In genomic region chr12:132178801-132179401, GRCh38 we compare ENCODE assay signal across 10 cellular contexts. TPM values are rescaled to one million over a fixed set of nuclear protein-coding genes. Genes with fewer than 3 reads are reported as not detected.
A peak's percentile ranks its signal among the peaks of the same experiment; 100 is the strongest.
DNase-seq lines count a peak whose midpoint lies in the region; ATAC-seq and TF ChIP-seq lines count a peak whose summit lies in the region.
"Had no signal": no experiment of that assay in that cellular context is flagged by ENCODE, and none has a peak within 500 bp of the region (broad histone marks: within the 10 kb centered on the region; RNA-seq: fewer than 3 reads in every experiment).

No MANE protein-coding gene starts in this region.

- H3K27me3 Mint-ChIP-seq in stimulated activated naive CD8-positive, alpha-beta T cell treated with anti-CD3 and anti-CD28 coated beads, Interleukin-15, Interleukin-2, amounts not matched to agents 100 ng/mL and 50 ng/mL, for 24 hours = peaks cover 3% of the 10 kb centered on the region

- DNase-seq in T47D (ENCODE audit: low read depth in 1 of 2, low spot score in 1 of 2) (peak; percentile 74 to 82), mammary epithelial cell (no peak), PC-3 (peak; percentile 81), 8988T (no peak)
- DNase-seq in activated naive CD8-positive, alpha-beta T cell treated with anti-CD3 and anti-CD28 coated beads, Interleukin-2, amount 50 U/mL, for 16 hours (ENCODE audit: low read depth, low spot score) = peak; percentile 21
- no peak for DNase-seq in stimulated activated CD8-positive, alpha-beta memory T cell treated with anti-CD3 and anti-CD28 coated beads, Interleukin-4, amount 100 ng/mL, for 48 hours
- DNase-seq: BE2C had no signal

- H3K9me3 ChIP-seq in mammary epithelial cell (replicated peaks; ENCODE audit: insufficient read depth, low read length) = no peaks in the 10 kb centered on the region
- H3K9me3 ChIP-seq in PC-3 (ENCODE audit: low read length) = no peaks in the 10 kb centered on the region
- H3K9me3 ChIP-seq: BE2C had no signal

- H3K36me3 ChIP-seq in mammary epithelial cell (ENCODE audit: insufficient read depth, low read length) = no peaks in the 10 kb centered on the region
- H3K36me3 ChIP-seq in PC-3 (ENCODE audit: low read depth, low read length) = no peaks in the 10 kb centered on the region
- H3K36me3 ChIP-seq: BE2C had no signal

- H3K4me3 ChIP-seq in mammary epithelial cell (replicated peaks in 1 of 3; ENCODE audit: insufficient read depth in 1 of 3, low read depth in 2 of 3, low read length in 3 of 3) = no peak overlapping the region
- H3K4me3 ChIP-seq in PC-3 (ENCODE audit: low read length) = peak overlapping the region; percentile 65

- H3K4me2 ChIP-seq in mammary epithelial cell (ENCODE audit: insufficient read depth, low read depth, low read length) = no peak overlapping the region
- peak overlapping the region; percentile 89 for H3K4me2 ChIP-seq in PC-3 (ENCODE audit: low read length)

- H3K9me3 Mint-ChIP-seq in stimulated activated naive CD8-positive, alpha-beta T cell treated with anti-CD3 and anti-CD28 coated beads, Interleukin-15, Interleukin-2, amounts not matched to agents 100 ng/mL and 50 ng/mL, for 24 hours = no peaks in the 10 kb centered on the region
- H3K9me3 Mint-ChIP-seq: neural crest cell had no signal

- WGBS in mammary epithelial cell (ENCODE audit: low coverage, missing lambda C conversion rate) = 60% methylated on average over 25 of the region's 39 CpGs

- H3K79me2 ChIP-seq in mammary epithelial cell (ENCODE audit: insufficient read depth, low read length) = no peaks in the 10 kb centered on the region
- H3K79me2 ChIP-seq in PC-3 (ENCODE audit: low read length) = no peaks in the 10 kb centered on the region

- in situ Hi-C loops in T47D (cut with HindIII; ENCODE audit: low pct_unique_long_range_greater_than_20kb, low sequenced_read_pairs) = no loop called here
- in situ Hi-C loops in mammary epithelial cell (cut with MboI; ENCODE audit: low sequenced_read_pairs in 2 of 2) = no loop called here

- H3K9me2 ChIP-seq in PC-3 (replicated peaks; ENCODE audit: low read length) = no peaks in the 10 kb centered on the region

- peaks cover 15% of the 10 kb centered on the region for H3K27me3 ChIP-seq in mammary epithelial cell (ENCODE audit: insufficient read depth, low read length)
- H3K27me3 ChIP-seq in PC-3 (ENCODE audit: low read length) = peaks cover 40% of the 10 kb centered on the region

- peak overlapping the region; percentile 71 for H3K4me3 Mint-ChIP-seq in stimulated activated naive CD8-positive, alpha-beta T cell treated with anti-CD3 and anti-CD28 coated beads, Interleukin-15, Interleukin-2, amounts not matched to agents 100 ng/mL and 50 ng/mL, for 24 hours
- H3K4me3 Mint-ChIP-seq: neural crest cell had no signal

- BruUV-seq in mammary epithelial cell (replicated peaks; lab: Mats Ljungman, UMichigan) (no TSS peak), PC-3 (replicated peaks; lab: Mats Ljungman, UMichigan) (no TSS peak)

- POLR2A ChIA-PET in PC-3 (lab: Charles Lee; ENCODE audit: unreplicated experiment) = interaction anchor here (0.6 kb wide), 1 partner anchor 33 kb away, joined by 4 read pairs; no protein-coding TSS in a partner anchor

- H4K20me1 ChIP-seq in mammary epithelial cell (ENCODE audit: insufficient read depth, low read length) = no peaks in the 10 kb centered on the region
- no peaks in the 10 kb centered on the region for H4K20me1 ChIP-seq in PC-3 (ENCODE audit: low read length)

- no peaks in the 10 kb centered on the region for H3K36me3 Mint-ChIP-seq in stimulated activated naive CD8-positive, alpha-beta T cell treated with anti-CD3 and anti-CD28 coated beads, Interleukin-15, Interleukin-2, amounts not matched to agents 100 ng/mL and 50 ng/mL, for 24 hours (ENCODE audit: low read depth)

- CTCF ChIA-PET in mammary epithelial cell (lab: Charles Lee; ENCODE audit: low non-redundant PET) = no interaction called here
- CTCF ChIA-PET in PC-3 (lab: Charles Lee) = interaction anchor here (0.6 to 1.2 kb wide), 3 partner anchors 16 to 25 kb away, joined by 3 to 5 read pairs (median 3); no protein-coding TSS in a partner anchor

- no peak overlapping the region for H3K9ac ChIP-seq in mammary epithelial cell (ENCODE audit: insufficient read depth, low read length)
- H3K9ac ChIP-seq in PC-3 (ENCODE audit: low read length) = peak overlapping the region; percentile 26

- intact Hi-C loops in mammary epithelial cell (cut with micrococcal nuclease) (no loop called here), PC-3 (cut with micrococcal nuclease) (no loop called here)

- dilution Hi-C loops in mammary epithelial cell (cut with HindIII; ENCODE audit: low sequenced_read_pairs) = no loop called here

- H2AFZ ChIP-seq in mammary epithelial cell (ENCODE audit: low read depth, low read length) (no peak overlapping the region), PC-3 (ENCODE audit: low read length) (peak overlapping the region; percentile 82)

- no peaks in the 10 kb centered on the region for H3K4me1 ChIP-seq in mammary epithelial cell (ENCODE audit: insufficient read depth, low read length)
- H3K4me1 ChIP-seq in PC-3 (ENCODE audit: insufficient read depth, low read length) = peaks cover 10% of the 10 kb centered on the region; the same call in 1 of the 2 replicates
- H3K4me1 ChIP-seq: BE2C had no signal

- TF ChIP-seq CTCF in mammary epithelial cell (conservative IDR thresholded peaks at IDR 0.05 in 1 of 2, IDR thresholded peaks at IDR 0.05 in 1 of 2; ENCODE audit: extremely low read depth in 1 of 2, insufficient read depth in 1 of 2, low read depth in 1 of 2, low read length in 2 of 2) (no peak), PC-3 (conservative IDR thresholded peaks at IDR 0.05; ENCODE audit: low read depth, low read length) (no peak)

- ATAC-seq in PC-3 (peak; percentile 81), HG02610 (IDR thresholded peaks at IDR 0.05; ENCODE audit: unreplicated experiment) (no peak)

- H3K27ac ChIP-seq in mammary epithelial cell (ENCODE audit: insufficient read depth, low read depth, low read length) = no peak overlapping the region
- peak overlapping the region; percentile 5; the same call in 1 of the 2 replicates for H3K27ac ChIP-seq in PC-3 (ENCODE audit: low read length)

- H3K27ac Mint-ChIP-seq in stimulated activated naive CD8-positive, alpha-beta T cell treated with anti-CD3 and anti-CD28 coated beads, Interleukin-15, Interleukin-2, amounts not matched to agents 100 ng/mL and 50 ng/mL, for 24 hours = no peak overlapping the region

- H3F3A ChIP-seq in PC-3 (ENCODE audit: low read length, unreplicated experiment) = no peaks in the 10 kb centered on the region

- H3K4me1 Mint-ChIP-seq in stimulated activated naive CD8-positive, alpha-beta T cell treated with anti-CD3 and anti-CD28 coated beads, Interleukin-15, Interleukin-2, amounts not matched to agents 100 ng/mL and 50 ng/mL, for 24 hours (ENCODE audit: low read depth) = peaks cover 23% of the 10 kb centered on the region

RNA-seq across cellular contexts. Expression of gene NOC4L, which starts 34.6 kb away (rescaled TPM):
- total RNA-seq in mammary epithelial cell (10 to 100 TPM; 17.5 to 27.7 TPM), PC-3 (2014; rRNA removed) (44.4 and 48.3 TPM in 2 replicates)
- 10.3 TPM for polyA plus RNA-seq in mammary epithelial cell
- 7.5 TPM for polyA minus RNA-seq in mammary epithelial cell

RNA-seq across cellular contexts. Expression of gene DDX51, which starts 34.8 kb away (rescaled TPM):
- total RNA-seq in mammary epithelial cell (10 to 100 TPM in 1 of 2 donors, 1 to 10 TPM in 1; 8.8 to 20.4 TPM), PC-3 (2014; rRNA removed) (26.7 and 37.9 TPM in 2 replicates)
- polyA plus RNA-seq in mammary epithelial cell = 12.5 TPM
- polyA minus RNA-seq in mammary epithelial cell = 17.8 TPM

Comparison
In these comparisons a context has a peak if more than half of its experiments do, and no peak if none do; other contexts are left out.
1. DNase-seq: peak in T47D (2 of 2), PC-3 (single experiment) and activated naive CD8-positive, alpha-beta T cell treated with anti-CD3 and anti-CD28 coated beads, Interleukin-2, amount 50 U/mL, for 16 hours (single experiment); none in mammary epithelial cell (single experiment), stimulated activated CD8-positive, alpha-beta memory T cell treated with anti-CD3 and anti-CD28 coated beads, Interleukin-4, amount 100 ng/mL, for 48 hours (single experiment) and 8988T (single experiment).